ENCODE assay signal across 8 cellular contexts in the genomic region with DNA sequence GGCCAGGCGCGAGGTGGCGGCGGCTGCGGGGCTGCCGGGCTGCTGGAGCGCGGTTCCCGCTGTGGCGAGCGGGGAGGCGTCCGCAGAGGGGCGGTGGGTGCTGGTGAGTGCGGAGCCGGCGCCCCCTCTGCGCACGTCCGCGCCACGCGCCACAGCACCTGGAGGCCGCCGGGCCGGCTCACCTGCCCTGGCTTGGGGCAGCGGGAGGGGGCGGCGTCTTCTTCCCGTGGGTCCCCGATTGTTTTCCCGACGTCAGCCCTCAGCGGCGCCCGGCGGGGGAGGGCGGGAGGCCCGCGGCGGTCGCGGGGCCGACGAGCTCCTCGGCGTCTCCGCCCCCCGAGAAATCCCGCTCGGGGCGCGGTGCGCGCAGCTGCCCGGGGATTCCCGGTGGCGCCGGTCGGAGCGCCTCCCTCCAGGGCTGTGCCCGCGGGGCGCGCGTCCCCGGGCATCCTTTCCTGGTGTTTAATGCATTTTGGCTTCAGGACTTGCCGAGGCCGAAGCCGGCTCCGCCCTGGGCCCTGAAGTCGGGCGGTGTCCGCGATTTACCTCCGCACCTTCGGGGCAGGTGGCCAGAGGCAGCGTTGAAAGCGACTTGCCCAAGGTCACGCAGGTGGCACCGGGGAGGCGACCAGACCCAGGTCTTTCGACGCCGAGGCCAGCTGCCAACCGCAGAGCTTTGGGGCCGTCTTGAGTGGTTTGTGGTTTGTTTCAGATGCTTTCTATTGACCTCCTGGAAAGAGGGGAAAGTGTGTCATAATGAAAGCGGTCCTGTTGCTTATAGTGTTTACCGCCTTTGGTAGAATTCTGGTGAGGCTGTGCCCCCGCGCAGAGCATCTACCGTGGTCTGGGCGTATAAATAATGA. TPM values are rescaled to one million over a fixed set of nuclear protein-coding genes. Genes with fewer than 3 reads are reported as not detected.
DNase-seq lines count a peak whose midpoint lies in the region; ATAC-seq and TF ChIP-seq lines count a peak whose summit lies in the region.

No MANE protein-coding gene starts in this region.

- peaks cover 0 to 7% (median 1%) of the 10 kb centered on the region in 7 donors for H3K9me3 Mint-ChIP-seq in CD14-positive monocyte

- no peak for DNase-seq in CD14-positive monocyte (ENCODE audit: low spot score)
- DNase-seq in RWPE2 (ENCODE audit: low spot score): no peak
- peak; percentile 72 for DNase-seq in activated naive CD4-positive, alpha-beta T cell treated with anti-CD3 and anti-CD28 coated beads, Interleukin-2, amount 50 U/mL, for 16 hours
- DNase-seq in globus pallidus (ENCODE audit: low spot score): peak; percentile 51
- peak; percentile 35 for DNase-seq in omental fat pad (ENCODE audit: low spot score)

- peaks cover 21% of the 10 kb centered on the region for H3K4me1 ChIP-seq in RWPE2 (ENCODE audit: insufficient read depth, poor library complexity, severe bottlenecking)

- H3K27me3 Mint-ChIP-seq in CD14-positive monocyte (ENCODE audit: low read depth in 3 of 3): peaks cover 42 to 61% (median 55%) of the 10 kb centered on the region in 3 donors

- peaks cover 0 to 17% of the 10 kb centered on the region in 2 donors for H3K36me3 Mint-ChIP-seq in CD14-positive monocyte

- TF ChIP-seq CTCF in CD14-positive monocyte (IDR thresholded peaks at IDR 0.05) (no peak), RWPE2 (IDR thresholded peaks at IDR 0.05; ENCODE audit: poor library complexity, severe bottlenecking) (no peak), omental fat pad (IDR thresholded peaks at IDR 0.05) (no peak)

- peak overlapping the region in 6 of 7 donors; percentile 43 to 84 (median 55) for H3K27ac Mint-ChIP-seq in CD14-positive monocyte

- intact Hi-C loops in CD14-positive monocyte (cut with micrococcal nuclease): loop anchor here (2.0 to 5.0 kb wide), 2 partner anchors 94 to 777 kb away; a partner anchor contains a TSS

- peak overlapping the region; percentile 93 to 95 for H3K4me3 Mint-ChIP-seq in CD14-positive monocyte

- H3K27ac ChIP-seq in RWPE2 (ENCODE audit: poor library complexity, severe bottlenecking) (peak overlapping the region; percentile 73), temporal lobe (ENCODE audit: low read depth, low read length) (peak overlapping the region; percentile 89)

- peak; percentile 52 for ATAC-seq in GM19324 (IDR thresholded peaks at IDR 0.05; ENCODE audit: low FRiP score, unreplicated experiment)
- peak; percentile 66 for ATAC-seq in HG03432 (IDR thresholded peaks at IDR 0.05; ENCODE audit: unreplicated experiment)
- peak; percentile 26 for ATAC-seq in RWPE2 (ENCODE audit: low read depth)
- ATAC-seq in omental fat pad (ENCODE audit: low FRiP score): peak; percentile 76

- H3K36me3 ChIP-seq in RWPE2 (ENCODE audit: low read depth): peaks cover 5% of the 10 kb centered on the region; the same call in 1 of the 2 replicates

- H3K27me3 ChIP-seq in RWPE2 (ENCODE audit: insufficient read depth, poor library complexity, severe bottlenecking): no peaks in the 10 kb centered on the region

- H3K4me1 Mint-ChIP-seq in CD14-positive monocyte: peaks cover 17% of the 10 kb centered on the region

- H3K9me3 ChIP-seq in RWPE2 (ENCODE audit: severe bottlenecking): no peaks in the 10 kb centered on the region

- H3K4me3 ChIP-seq in RWPE2 (ENCODE audit: severe bottlenecking): peak overlapping the region; percentile 87

RNA-seq across cellular contexts. Expression of a gene that starts 0.6 kb away (rescaled TPM):
- 10 to 100 TPM; 12.3 to 14.9 TPM for polyA plus RNA-seq in CD14-positive monocyte
- total RNA-seq in omental fat pad (10 to 100 TPM; 22.9 to 30.8 (median 26.8) TPM), temporal lobe (26.3 TPM)

Comparison
In these comparisons a context has a peak if more than half of its experiments do, and no peak if none do; other contexts are left out.
1. DNase-seq: peak in activated naive CD4-positive, alpha-beta T cell treated with anti-CD3 and anti-CD28 coated beads, Interleukin-2, amount 50 U/mL, for 16 hours (single experiment), globus pallidus (single experiment) and omental fat pad (single experiment); none in CD14-positive monocyte (single experiment) and RWPE2 (single experiment).
2. ATAC-seq: peak in every context shown above with its lines; median percentile 76 in omental fat pad; 66 in HG03432; 52 in GM19324; 26 in RWPE2.